In genomic region chr12:6295187-6295811, GRCh38 we compare ENCODE assay signal across 9 cellular contexts. TPM values are rescaled to one million over a fixed set of nuclear protein-coding genes. Genes with fewer than 3 reads are reported as not detected.
DNase-seq lines count a peak whose midpoint lies in the region; ATAC-seq, FAIRE-seq and TF ChIP-seq lines count a peak whose summit lies in the region.
"Had no signal": no experiment of that assay in that cellular context is flagged by ENCODE, and none has a peak within 500 bp of the region (broad histone marks: within the 10 kb centered on the region; RNA-seq: fewer than 3 reads in every experiment).

No MANE protein-coding gene starts in this region.

- peaks cover 7% of the 10 kb centered on the region for H3K27me3 Mint-ChIP-seq in stimulated activated naive CD8-positive, alpha-beta T cell treated with anti-CD3 and anti-CD28 coated beads, Interleukin-15, Interleukin-2, amounts not matched to agents 100 ng/mL and 50 ng/mL, for 24 hours
- no peaks in the 10 kb centered on the region for H3K27me3 Mint-ChIP-seq in stimulated activated naive CD8-positive, alpha-beta T cell treated with anti-CD3 and anti-CD28 coated beads, Interleukin-15, amount 100 ng/mL, for 72 hours
- peaks cover 17% of the 10 kb centered on the region for H3K27me3 Mint-ChIP-seq in activated CD4-positive, alpha-beta T cell treated with anti-CD3 and anti-CD28 coated beads, Interleukin-2, amount 10 ng/mL, durations not matched to agents 24 days and 14 days
- H3K27me3 Mint-ChIP-seq: activated naive CD4-positive, alpha-beta T cell treated with anti-CD3 and anti-CD28 coated beads, Interleukin-2, amount 50 U/mL, for 24 hours had no signal

- H3K4me3 Mint-ChIP-seq in stimulated activated naive CD8-positive, alpha-beta T cell treated with anti-CD3 and anti-CD28 coated beads, Interleukin-15, Interleukin-2, amounts not matched to agents 100 ng/mL and 50 ng/mL, for 24 hours: no peak overlapping the region
- no peak overlapping the region for H3K4me3 Mint-ChIP-seq in stimulated activated naive CD8-positive, alpha-beta T cell treated with anti-CD3 and anti-CD28 coated beads, Interleukin-15, amount 100 ng/mL, for 72 hours
- H3K4me3 Mint-ChIP-seq in activated CD4-positive, alpha-beta T cell treated with anti-CD3 and anti-CD28 coated beads, Interleukin-2, amount 10 ng/mL, durations not matched to agents 24 days and 14 days: no peak overlapping the region
- H3K4me3 Mint-ChIP-seq: activated naive CD4-positive, alpha-beta T cell treated with anti-CD3 and anti-CD28 coated beads, Interleukin-2, amount 50 U/mL, for 24 hours had no signal

- peak overlapping the region; percentile 65 for H3K27ac Mint-ChIP-seq in stimulated activated naive CD8-positive, alpha-beta T cell treated with anti-CD3 and anti-CD28 coated beads, Interleukin-15, Interleukin-2, amounts not matched to agents 100 ng/mL and 50 ng/mL, for 24 hours
- no peak overlapping the region for H3K27ac Mint-ChIP-seq in stimulated activated naive CD8-positive, alpha-beta T cell treated with anti-CD3 and anti-CD28 coated beads, Interleukin-15, amount 100 ng/mL, for 72 hours
- no peak overlapping the region for H3K27ac Mint-ChIP-seq in activated CD4-positive, alpha-beta T cell treated with anti-CD3 and anti-CD28 coated beads, Interleukin-2, amount 10 ng/mL, durations not matched to agents 24 days and 14 days
- H3K27ac Mint-ChIP-seq: activated naive CD4-positive, alpha-beta T cell treated with anti-CD3 and anti-CD28 coated beads, Interleukin-2, amount 50 U/mL, for 24 hours had no signal

- H3K36me3 ChIP-seq in GM12878 (ENCODE audit: control insufficient read depth in 2 of 2, insufficient read depth in 2 of 2, low read length in 1 of 2): no peaks in the 10 kb centered on the region

- BruUV-seq in GM12878 (replicated peaks; lab: Mats Ljungman, UMichigan): no TSS peak

- no peak for ATAC-seq in stimulated activated naive CD8-positive, alpha-beta T cell treated with anti-CD3 and anti-CD28 coated beads, Interleukin-15, amount 100 ng/mL, for 72 hours
- ATAC-seq in GM12878 (peak; percentile 52), left colon (peak; percentile 76)

- H3K36me3 Mint-ChIP-seq in stimulated activated naive CD8-positive, alpha-beta T cell treated with anti-CD3 and anti-CD28 coated beads, Interleukin-15, Interleukin-2, amounts not matched to agents 100 ng/mL and 50 ng/mL, for 24 hours (ENCODE audit: low read depth): no peaks in the 10 kb centered on the region
- H3K36me3 Mint-ChIP-seq in activated CD4-positive, alpha-beta T cell treated with anti-CD3 and anti-CD28 coated beads, Interleukin-2, amount 10 ng/mL, durations not matched to agents 24 days and 14 days (ENCODE audit: low read depth): no peaks in the 10 kb centered on the region
- H3K36me3 Mint-ChIP-seq: activated naive CD4-positive, alpha-beta T cell treated with anti-CD3 and anti-CD28 coated beads, Interleukin-2, amount 50 U/mL, for 24 hours had no signal

- H3K9me3 Mint-ChIP-seq in stimulated activated naive CD8-positive, alpha-beta T cell treated with anti-CD3 and anti-CD28 coated beads, Interleukin-15, Interleukin-2, amounts not matched to agents 100 ng/mL and 50 ng/mL, for 24 hours: no peaks in the 10 kb centered on the region
- H3K9me3 Mint-ChIP-seq in stimulated activated naive CD8-positive, alpha-beta T cell treated with anti-CD3 and anti-CD28 coated beads, Interleukin-15, amount 100 ng/mL, for 72 hours: no peaks in the 10 kb centered on the region
- no peaks in the 10 kb centered on the region for H3K9me3 Mint-ChIP-seq in activated CD4-positive, alpha-beta T cell treated with anti-CD3 and anti-CD28 coated beads, Interleukin-2, amount 10 ng/mL, durations not matched to agents 24 days and 14 days
- H3K9me3 Mint-ChIP-seq: activated naive CD4-positive, alpha-beta T cell treated with anti-CD3 and anti-CD28 coated beads, Interleukin-2, amount 50 U/mL, for 24 hours had no signal

- peaks cover 2% of the 10 kb centered on the region for H3K4me1 Mint-ChIP-seq in stimulated activated naive CD8-positive, alpha-beta T cell treated with anti-CD3 and anti-CD28 coated beads, Interleukin-15, Interleukin-2, amounts not matched to agents 100 ng/mL and 50 ng/mL, for 24 hours (ENCODE audit: low read depth)
- no peaks in the 10 kb centered on the region for H3K4me1 Mint-ChIP-seq in stimulated activated naive CD8-positive, alpha-beta T cell treated with anti-CD3 and anti-CD28 coated beads, Interleukin-15, amount 100 ng/mL, for 72 hours
- peaks cover 3% of the 10 kb centered on the region for H3K4me1 Mint-ChIP-seq in activated CD4-positive, alpha-beta T cell treated with anti-CD3 and anti-CD28 coated beads, Interleukin-2, amount 10 ng/mL, durations not matched to agents 24 days and 14 days
- H3K4me1 Mint-ChIP-seq: activated naive CD4-positive, alpha-beta T cell treated with anti-CD3 and anti-CD28 coated beads, Interleukin-2, amount 50 U/mL, for 24 hours had no signal

- TF ChIP-seq POLR2A in GM12878 (IDR thresholded peaks at IDR 0.05; ENCODE audit: low read depth, low read length): no peak

- FAIRE-seq in GM12878 (lab: Jason Lieb, UNC): no peak

- intact Hi-C loops in GM12878 (cut with micrococcal nuclease; ENCODE audit: unreplicated experiment) (no loop called here), left colon (cut with DNase I, micrococcal nuclease) (no loop called here)
- intact Hi-C loops in activated CD4-positive, alpha-beta T cell treated with anti-CD3 and anti-CD28 coated beads, Interleukin-2, amount 10 ng/mL, durations not matched to agents 24 days and 14 days (cut with micrococcal nuclease): no loop called here

- TF ChIP-seq EP300 in GM12878 (IDR thresholded peaks at IDR 0.05; ENCODE audit: borderline replicate concordance in 1 of 2, control insufficient read depth in 1 of 2, low read depth in 2 of 2, low read length in 2 of 2): 0 out of 4 replicates have a peak, but pooled peaks of 1 of the 2 experiments have one; percentile 27

- no peak overlapping the region for H3K27ac ChIP-seq in GM12878 (ENCODE audit: control insufficient read depth, insufficient read depth)

- RAD21 ChIA-PET in GM12878 (lab: Charles Lee; ENCODE audit: unreplicated experiment): interaction anchor here (0.5 to 1.8 kb wide), 4 partner anchors 9 to 170 kb away, joined by 3 to 7 read pairs (median 4); no protein-coding TSS in a partner anchor

- H4K20me1 ChIP-seq in GM12878 (ENCODE audit: control insufficient read depth, insufficient read depth): no peaks in the 10 kb centered on the region

- in situ Hi-C loops in GM12878 (cut with MboI): no loop called here

- no peak overlapping the region for H2AFZ ChIP-seq in GM12878 (ENCODE audit: control insufficient read depth, low read depth, low read length)

- TF ChIP-seq CTCF in GM12878 (IDR thresholded peaks at IDR 0.05 in 2 of 3, conservative IDR thresholded peaks at IDR 0.05 in 1 of 3; ENCODE audit: control insufficient read depth in 2 of 3, extremely low read depth in 1 of 3, insufficient read depth in 1 of 3, low read depth in 3 of 3, low read length in 3 of 3): no peak
- no peak for TF ChIP-seq CTCF in GM10248 (IDR thresholded peaks at IDR 0.05; ENCODE audit: control extremely low read depth, extremely low read depth, low read depth, missing control alignments)

- DNase-seq in stimulated activated naive CD8-positive, alpha-beta T cell treated with anti-CD3 and anti-CD28 coated beads, Interleukin-15, amount 100 ng/mL, for 72 hours: no peak
- no peak for DNase-seq in GM12878 (ENCODE audit: low read depth, low spot score)
- peak; percentile 75 to 85 for DNase-seq in left colon
- no peak for DNase-seq in GM10248 (ENCODE audit: extremely low spot score)
- DNase-seq in activated CD4-positive, alpha-beta T cell treated with anti-CD3 and anti-CD28 coated beads, Interleukin-2, amount 10 ng/mL, durations not matched to agents 24 days and 14 days: no peak
- no peak for DNase-seq in amygdala (lab: John Stamatoyannopoulos, UW)
- DNase-seq in stimulated activated CD4-positive, alpha-beta T cell treated with anti-CD3 and anti-CD28 coated beads, Interleukin-4, amount 100 ng/mL, for 4 hours: no peak

- peaks cover 11% of the 10 kb centered on the region for H3K4me1 ChIP-seq in GM12878 (ENCODE audit: control insufficient read depth, insufficient read depth, low read length)

- SMC1A ChIA-PET in GM12878 (lab: Charles Lee; ENCODE audit: uncharacterized antibody, unreplicated experiment): interaction anchor here (0.5 to 1.2 kb wide), 4 partner anchors 9 to 98 kb away, joined by 3 to 8 read pairs (median 4); no protein-coding TSS in a partner anchor

- no peaks in the 10 kb centered on the region for H3K9me3 ChIP-seq in GM12878 (replicated peaks; ENCODE audit: control insufficient read depth, insufficient read depth, low read length)

- CTCF ChIA-PET in GM12878 (lab: Yijun Ruan, JAX) (interaction anchor here (0.9 to 2.0 kb wide), 6 partner anchors 9 to 100 kb away, joined by 3 to 8 read pairs (median 8); no protein-coding TSS in a partner anchor), GM10248 (lab: Yijun Ruan, JAX) (interaction anchor here (1.2 to 2.0 kb wide), 4 partner anchors 10 to 99 kb away, joined by 3 to 17 read pairs (median 4); no protein-coding TSS in a partner anchor)

- POLR2A ChIA-PET in GM12878 (lab: Charles Lee): no interaction called here
- POLR2A ChIA-PET in GM10248 (lab: Yijun Ruan, JAX): no interaction called here

- no peaks in the 10 kb centered on the region for H3K27me3 ChIP-seq in GM12878 (replicated peaks in 1 of 2; ENCODE audit: control insufficient read depth in 2 of 2, insufficient read depth in 2 of 2, low read length in 1 of 2)

- H3K4me2 ChIP-seq in GM12878 (ENCODE audit: control insufficient read depth, insufficient read depth): no peak overlapping the region

- no peak for TF ChIP-seq RAD21 in GM12878 (IDR thresholded peaks at IDR 0.05; ENCODE audit: insufficient read depth, low read depth, low read length)

- no peak overlapping the region for H3K4me3 ChIP-seq in GM12878

- H3K79me2 ChIP-seq in GM12878 (ENCODE audit: control insufficient read depth, insufficient read depth, low read length): no peaks in the 10 kb centered on the region

- no peak overlapping the region for H3K9ac ChIP-seq in GM12878 (ENCODE audit: control insufficient read depth, insufficient read depth, low read length)

- WGBS in GM12878 (ENCODE audit: insufficient coverage, insufficient replicate concordance, low lambda C conversion rate, missing lambda C conversion rate): 36% methylated on average over 5 of the region's 5 CpGs

RNA-seq across cellular contexts. Expression of gene PLEKHG6, which starts 15.2 kb away (rescaled TPM):
- total RNA-seq in GM12878 (2013; cell fraction: nucleolus; rRNA removed): 2.3 and 2.8 TPM in 2 replicates
- total RNA-seq in GM12878 (2014; rRNA removed) (1.0 and 1.4 TPM in 2 replicates), GM12878 (2014; rRNA removed; fragmentation: Illumina TruSeq; extraction: Trizol) (0.60 and 0.72 TPM in 2 replicates), GM12878 (2021) (0.90 and 1.5 TPM in 2 replicates), left colon (100 to 1,000 TPM; 140 to 147 TPM)
- 0.33 TPM for polyA plus RNA-seq in GM12878 (2011; ENCODE audit: low read depth)
- polyA plus RNA-seq in GM12878 (2011; rRNA removed) (1.4 and 2.0 TPM in 2 replicates), GM12878 (2014; fragmentation: Illumina TruSeq; extraction: Trizol) (0.10 and 0.62 TPM in 2 replicates), GM12878 (2014; fragmentation: Nextera tagmentation; extraction: Ambion mirVana) (under 1 TPM; 0.10 to 0.20 TPM), GM12878 (2014; rRNA removed) (1.6 and 4.0 TPM in 2 replicates), GM12878 (2016; fragmentation: Nextera tagmentation; extraction: Ambion mirVana) (1 to 10 TPM; 1.4 to 2.3 TPM)
- 4.7 and 9.6 TPM in 2 replicates for polyA plus RNA-seq in GM12878 (2011; cell fraction: cytosol; rRNA removed)
- polyA plus RNA-seq in GM12878 (2011; cell fraction: nucleus; rRNA removed): 3.3 and 9.4 TPM in 2 replicates
- polyA plus RNA-seq in GM12878 (2012): 1.6 and 2.4 TPM in 2 replicates
- 1.7 and 9.9 TPM in 2 replicates for polyA minus RNA-seq in GM12878 (2011; rRNA and poly(A)+ RNA removed)
- polyA minus RNA-seq in GM12878 (2011; cell fraction: cytosol; rRNA and poly(A)+ RNA removed): 2.7 and 6.9 TPM in 2 replicates
- polyA minus RNA-seq in GM12878 (2011; cell fraction: nucleus; rRNA and poly(A)+ RNA removed): 0.60 and 6.0 TPM in 2 replicates
- total RNA-seq in activated CD4-positive, alpha-beta T cell treated with anti-CD3 and anti-CD28 coated beads, Interleukin-2, amount 10 ng/mL, durations not matched to agents 24 days and 14 days: not detected in 2 replicates

RNA-seq across cellular contexts. Expression of gene TNFRSF1A, which starts 46.6 kb away (rescaled TPM):
- total RNA-seq in GM12878 (2013; cell fraction: nucleolus; rRNA removed): 25.3 and 26.1 TPM in 2 replicates
- 11.7 and 14.1 TPM in 2 replicates for total RNA-seq in GM12878 (2014; rRNA removed)
- 7.3 and 9.8 TPM in 2 replicates for total RNA-seq in GM12878 (2014; rRNA removed; fragmentation: Illumina TruSeq; extraction: Trizol)
- total RNA-seq in GM12878 (2021): 16.2 and 16.5 TPM in 2 replicates
- polyA plus RNA-seq in GM12878 (2011; ENCODE audit: low read depth): 4.1 TPM
- 16.5 and 18.9 TPM in 2 replicates for polyA plus RNA-seq in GM12878 (2011; rRNA removed)
- 16.0 and 25.6 TPM in 2 replicates for polyA plus RNA-seq in GM12878 (2011; cell fraction: cytosol; rRNA removed)
- 30.0 and 37.3 TPM in 2 replicates for polyA plus RNA-seq in GM12878 (2011; cell fraction: nucleus; rRNA removed)
- polyA plus RNA-seq in GM12878 (2012): 7.0 and 13.2 TPM in 2 replicates
- 6.4 and 14.8 TPM in 2 replicates for polyA plus RNA-seq in GM12878 (2014; fragmentation: Illumina TruSeq; extraction: Trizol)
- polyA plus RNA-seq in GM12878 (2014; fragmentation: Nextera tagmentation; extraction: Ambion mirVana): under 1 TPM; 0.24 to 0.77 TPM
- 12.7 and 13.1 TPM in 2 replicates for polyA plus RNA-seq in GM12878 (2014; rRNA removed)
- 10 to 100 TPM; 10.6 to 13.0 TPM for polyA plus RNA-seq in GM12878 (2016; fragmentation: Nextera tagmentation; extraction: Ambion mirVana)
- polyA minus RNA-seq in GM12878 (2011; rRNA and poly(A)+ RNA removed): 22.5 and 36.4 TPM in 2 replicates
- polyA minus RNA-seq in GM12878 (2011; cell fraction: cytosol; rRNA and poly(A)+ RNA removed): 13.6 and 15.8 TPM in 2 replicates
- polyA minus RNA-seq in GM12878 (2011; cell fraction: nucleus; rRNA and poly(A)+ RNA removed): 24.8 and 42.8 TPM in 2 replicates
- 100 to 1,000 TPM; 140 to 170 TPM for total RNA-seq in left colon
- total RNA-seq in activated CD4-positive, alpha-beta T cell treated with anti-CD3 and anti-CD28 coated beads, Interleukin-2, amount 10 ng/mL, durations not matched to agents 24 days and 14 days: 52.7 and 54.4 TPM in 2 replicates

Comparison
In these comparisons a context has a peak if more than half of its experiments do, and no peak if none do; other contexts are left out.
1. DNase-seq: peak in left colon (2 of 2); none in stimulated activated naive CD8-positive, alpha-beta T cell treated with anti-CD3 and anti-CD28 coated beads, Interleukin-15, amount 100 ng/mL, for 72 hours (0 of 2), GM12878 (single experiment), GM10248 (single experiment), activated CD4-positive, alpha-beta T cell treated with anti-CD3 and anti-CD28 coated beads, Interleukin-2, amount 10 ng/mL, durations not matched to agents 24 days and 14 days (single experiment), amygdala (0 of 56) and stimulated activated CD4-positive, alpha-beta T cell treated with anti-CD3 and anti-CD28 coated beads, Interleukin-4, amount 100 ng/mL, for 4 hours (0 of 2).
2. RNA of gene PLEKHG6, which starts 15.2 kb away (total RNA-seq): 140 to 147 TPM in left colon; 0.60 to 2.8 TPM in GM12878 and not detected in activated CD4-positive, alpha-beta T cell treated with anti-CD3 and anti-CD28 coated beads, Interleukin-2, amount 10 ng/mL, durations not matched to agents 24 days and 14 days; every median in the first group is over 10 times any median in the second.